In the genomic region with DNA sequence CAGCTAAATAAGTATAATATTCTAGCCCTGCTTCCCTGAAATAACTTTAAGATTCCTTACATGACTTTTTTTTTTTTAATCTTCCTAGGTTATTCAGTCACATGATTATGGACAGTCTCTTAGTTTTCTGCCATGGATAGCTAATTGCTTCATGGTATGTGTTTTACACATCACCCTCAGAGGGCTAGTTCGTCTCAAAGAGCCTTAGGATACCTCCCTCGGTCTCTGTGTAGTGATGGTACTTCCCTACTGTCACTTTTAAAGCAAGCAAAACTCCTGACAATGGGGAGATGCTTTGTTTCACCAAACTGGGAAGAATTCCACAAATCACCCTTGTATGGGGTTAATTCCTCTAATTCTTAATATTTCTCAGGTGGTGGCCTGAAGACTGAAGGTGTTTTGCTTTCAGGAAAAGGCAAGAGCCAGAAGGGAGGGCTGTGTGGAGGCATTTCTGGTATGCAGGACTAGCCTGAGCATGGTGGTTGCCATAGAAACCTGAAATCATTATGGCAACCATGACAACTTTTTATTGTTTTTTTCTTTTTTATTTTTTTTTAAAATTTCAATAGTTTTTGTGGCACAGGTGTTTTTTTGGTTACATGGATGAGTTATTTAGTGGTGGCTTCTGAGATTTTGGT, we compare ENCODE assay signal across 14 cellular contexts.
DNase-seq lines count a peak whose midpoint lies in the region; ATAC-seq and TF ChIP-seq lines count a peak whose summit lies in the region.
"Had no signal": no experiment of that assay in that cellular context is flagged by ENCODE, and none has a peak within 500 bp of the region (broad histone marks: within the 10 kb centered on the region; RNA-seq: fewer than 3 reads in every experiment).

No MANE protein-coding gene starts in this region.

- no peak for ATAC-seq in HG03432 (IDR thresholded peaks at IDR 0.05; ENCODE audit: unreplicated experiment)
- no peak for ATAC-seq in HG03520 (IDR thresholded peaks at IDR 0.05; ENCODE audit: unreplicated experiment)
- ATAC-seq in HG03521 (IDR thresholded peaks at IDR 0.05; ENCODE audit: unreplicated experiment), result no peak
- ATAC-seq: activated CD4-positive, CD25-positive, alpha-beta regulatory T cell treated with anti-CD3 and anti-CD28 coated beads, Interleukin-2, amount 50 U/mL, for 24 hours; left ventricle myocardium superior had no signal

- H3K4me1 Mint-ChIP-seq in chondrocyte (ENCODE audit: low read depth), result peaks cover 27% of the 10 kb centered on the region

- H3K9me3 Mint-ChIP-seq in chondrocyte (ENCODE audit: low read depth), result peaks cover 17% of the 10 kb centered on the region

- H3K27me3 Mint-ChIP-seq in chondrocyte (ENCODE audit: low read depth), result no peaks in the 10 kb centered on the region

- H3K27ac Mint-ChIP-seq in chondrocyte (ENCODE audit: unreplicated experiment), result peak overlapping the region; percentile 65

- H3K36me3 Mint-ChIP-seq in chondrocyte (ENCODE audit: low read depth), result no peaks in the 10 kb centered on the region

- DNase-seq in DMS53 (lab: John Stamatoyannopoulos, UW) (peak; percentile 3), DMS53 treated with DMSO at 0.1 percent for 48 hours (lab: John Stamatoyannopoulos, UW; ENCODE audit: unreplicated experiment) (no peak), chondrocyte (ENCODE audit: low spot score) (no peak), kidney glomerular epithelial cell (lab: John Stamatoyannopoulos, UW) (peak; percentile 19), NCI-H187 treated with DMSO at 0.1 percent for 48 hours (lab: John Stamatoyannopoulos, UW) (no peak)
- DNase-seq: 8988T; activated T-cell treated with anti-CD3 and anti-CD28 coated beads, Interleukin-2, amount 50 U/mL, for 1 hour; DMS79 treated with DMSO at 0.1 percent for 48 hours; left ventricle myocardium superior; stimulated activated CD4-positive, alpha-beta T cell treated with anti-CD3 and anti-CD28 coated beads, Interleukin-12 subunit alpha, Interleukin-12 subunit beta, amount 100 ng/mL, for 4 hours had no signal

- no peak for TF ChIP-seq CTCF in chondrocyte (IDR thresholded peaks at IDR 0.05)

- no peak overlapping the region for H3K4me3 Mint-ChIP-seq in chondrocyte (ENCODE audit: unreplicated experiment)

Comparison
In these comparisons a context has a peak if more than half of its experiments do, and no peak if none do; other contexts are left out.
1. DNase-seq: peak in DMS53 (single experiment) and kidney glomerular epithelial cell (single experiment); none in DMS53 treated with DMSO at 0.1 percent for 48 hours (single experiment), chondrocyte (single experiment) and NCI-H187 treated with DMSO at 0.1 percent for 48 hours (single experiment).